In genomic region chr9:734831-735511, GRCh38 we compare ENCODE assay signal across 14 cellular contexts.
DNase-seq lines count a peak whose midpoint lies in the region; ATAC-seq, FAIRE-seq and TF ChIP-seq lines count a peak whose summit lies in the region.
"Had no signal": no experiment of that assay in that cellular context is flagged by ENCODE, and none has a peak within 500 bp of the region (broad histone marks: within the 10 kb centered on the region; RNA-seq: fewer than 3 reads in every experiment).

No MANE protein-coding gene starts in this region.

- no peaks in the 10 kb centered on the region for H3K9me3 ChIP-seq in liver (ENCODE audit: control insufficient read depth in 4 of 4, low read length in 3 of 4)
- H3K9me3 ChIP-seq in naive thymus-derived CD4-positive, alpha-beta T cell (ENCODE audit: control insufficient read depth in 2 of 3, low read length in 3 of 3), result no peaks in the 10 kb centered on the region

- intact Hi-C loops in naive thymus-derived CD4-positive, alpha-beta T cell (cut with micrococcal nuclease), result no loop called here

- peaks cover 4 to 22% (median 14%) of the 10 kb centered on the region in 5 donors for H3K36me3 Mint-ChIP-seq in naive thymus-derived CD4-positive, alpha-beta T cell

- no peaks in the 10 kb centered on the region for H3K4me1 ChIP-seq in liver (ENCODE audit: control insufficient read depth in 4 of 4, insufficient read depth in 4 of 4, low read length in 3 of 4)
- H3K4me1 ChIP-seq in naive thymus-derived CD4-positive, alpha-beta T cell (ENCODE audit: control insufficient read depth in 2 of 2, insufficient read depth in 2 of 2, low read length in 2 of 2), result no peaks in the 10 kb centered on the region

- ATAC-seq in GM19463 (IDR thresholded peaks at IDR 0.05; ENCODE audit: unreplicated experiment), result no peak
- ATAC-seq in GM18867 (IDR thresholded peaks at IDR 0.05; ENCODE audit: unreplicated experiment), result no peak
- ATAC-seq in naive thymus-derived CD4-positive, alpha-beta T cell, result no peak
- ATAC-seq: activated naive CD8-positive, alpha-beta T cell treated with anti-CD3 and anti-CD28 coated beads, Interleukin-2, amount 50 U/mL, for 24 hours; left lobe of liver had no signal

- H3K27ac Mint-ChIP-seq in naive thymus-derived CD4-positive, alpha-beta T cell, result no peak overlapping the region
- H3K27ac Mint-ChIP-seq: activated B cell treated with CpG ODN at 0.5 μM for 24 hours; activated naive CD8-positive, alpha-beta T cell treated with anti-CD3 and anti-CD28 coated beads, Interleukin-2, amount 50 U/mL, for 24 hours had no signal

- H3K27ac ChIP-seq in liver (ENCODE audit: low read depth in 1 of 2, low read length in 2 of 2) (peak overlapping the region in 1 of 2 donors; percentile 36), substantia nigra (ENCODE audit: low read depth, low read length, poor library complexity, severe bottlenecking) (peak overlapping the region; percentile 71)
- H3K27ac ChIP-seq in naive thymus-derived CD4-positive, alpha-beta T cell (ENCODE audit: low read depth, low read length), result no peak overlapping the region
- H3K27ac ChIP-seq: HL-60 had no signal

- H3K4me1 Mint-ChIP-seq in naive thymus-derived CD4-positive, alpha-beta T cell, result peaks cover 0 to 1% (median 0%) of the 10 kb centered on the region in 7 donors
- H3K4me1 Mint-ChIP-seq: activated B cell treated with CpG ODN at 0.5 μM for 24 hours; activated naive CD8-positive, alpha-beta T cell treated with anti-CD3 and anti-CD28 coated beads, Interleukin-2, amount 50 U/mL, for 24 hours had no signal

- no peak overlapping the region for H3K4me3 ChIP-seq in liver (ENCODE audit: low read depth in 1 of 3, low read length in 3 of 3)
- H3K4me3 ChIP-seq in naive thymus-derived CD4-positive, alpha-beta T cell (ENCODE audit: low read length), result no peak overlapping the region

- TF ChIP-seq RAD21 in liver (IDR thresholded peaks at IDR 0.05), result no peak

- H3K36me3 ChIP-seq in liver (ENCODE audit: control insufficient read depth in 4 of 4, insufficient read depth in 3 of 4, low read depth in 1 of 4, low read length in 3 of 4), result peaks cover 13 to 83% (median 78%) of the 10 kb centered on the region in 4 donors
- peaks cover 0 to 35% (median 0%) of the 10 kb centered on the region in 3 experiments for H3K36me3 ChIP-seq in naive thymus-derived CD4-positive, alpha-beta T cell (ENCODE audit: control insufficient read depth in 2 of 3, insufficient read depth in 3 of 3, low read length in 3 of 3)

- no peak overlapping the region for H3K4me3 Mint-ChIP-seq in naive thymus-derived CD4-positive, alpha-beta T cell
- H3K4me3 Mint-ChIP-seq: activated B cell treated with CpG ODN at 0.5 μM for 24 hours; activated naive CD8-positive, alpha-beta T cell treated with anti-CD3 and anti-CD28 coated beads, Interleukin-2, amount 50 U/mL, for 24 hours had no signal

- POLR2A ChIA-PET in naive thymus-derived CD4-positive, alpha-beta T cell (lab: Charles Lee), result interaction anchor here (0.7 kb wide), 1 partner anchor 16 kb away, joined by 6 read pairs; no protein-coding TSS in a partner anchor

- no peak overlapping the region for H3K9ac ChIP-seq in liver (ENCODE audit: low read depth in 1 of 2, low read length in 2 of 2)

- no peaks in the 10 kb centered on the region for H3K27me3 ChIP-seq in liver (ENCODE audit: control insufficient read depth in 4 of 4, insufficient read depth in 4 of 4, low read length in 3 of 4)
- H3K27me3 ChIP-seq in naive thymus-derived CD4-positive, alpha-beta T cell (ENCODE audit: control insufficient read depth in 2 of 2, insufficient read depth in 2 of 2, low read length in 2 of 2), result no peaks in the 10 kb centered on the region

- H3K9me3 Mint-ChIP-seq in naive thymus-derived CD4-positive, alpha-beta T cell, result no peaks in the 10 kb centered on the region
- H3K9me3 Mint-ChIP-seq: activated B cell treated with CpG ODN at 0.5 μM for 24 hours; activated naive CD8-positive, alpha-beta T cell treated with anti-CD3 and anti-CD28 coated beads, Interleukin-2, amount 50 U/mL, for 24 hours had no signal

- no peak for TF ChIP-seq CTCF in liver (IDR thresholded peaks at IDR 0.05; ENCODE audit: low read depth, low read length, missing input control)

- no peak for FAIRE-seq in HTR-8/SVneo (lab: Jason Lieb, UNC)

- DNase-seq in HTR-8/SVneo (ENCODE audit: insufficient read length, low spot score), result peak; percentile 7
- DNase-seq in dermis blood vessel endothelial cell, result peak; percentile 94
- peak in 38 of 49 donors; percentile 17 to 84 (median 46) for DNase-seq in substantia nigra (lab: John Stamatoyannopoulos, UW)
- DNase-seq in T-helper 1 cell, result no peak
- DNase-seq in naive thymus-derived CD4-positive, alpha-beta T cell, result no peak
- DNase-seq: activated B cell treated with CpG ODN at 0.5 μM for 24 hours; activated naive CD8-positive, alpha-beta T cell treated with anti-CD3 and anti-CD28 coated beads, Interleukin-2, amount 50 U/mL, for 24 hours; GDM1; NCI-H524 had no signal

- CTCF ChIA-PET in naive thymus-derived CD4-positive, alpha-beta T cell (lab: Charles Lee), result interaction anchor here (0.6 kb wide), 1 partner anchor 9 kb away, joined by 6 read pairs; no protein-coding TSS in a partner anchor

- WGBS in liver, result 70% methylated on average over 9 of the region's 9 CpGs

- H3K27me3 Mint-ChIP-seq in naive thymus-derived CD4-positive, alpha-beta T cell, result no peaks in the 10 kb centered on the region
- H3K27me3 Mint-ChIP-seq: activated B cell treated with CpG ODN at 0.5 μM for 24 hours; activated naive CD8-positive, alpha-beta T cell treated with anti-CD3 and anti-CD28 coated beads, Interleukin-2, amount 50 U/mL, for 24 hours had no signal

TF ChIP-seq in liver, 16 proteins besides CTCF, POLR2A, EP300 and RAD21:
- peak; percentile 37 for TF ChIP-seq NR2F2 (IDR thresholded peaks at IDR 0.05)
- no peak for TF ChIP-seq HNF4A (conservative IDR thresholded peaks at IDR 0.05)

Comparison
In these comparisons a context has a peak if more than half of its experiments do, and no peak if none do; other contexts are left out.
1. DNase-seq: peak in HTR-8/SVneo (single experiment), dermis blood vessel endothelial cell (single experiment) and substantia nigra (38 of 49); none in T-helper 1 cell (0 of 5) and naive thymus-derived CD4-positive, alpha-beta T cell (0 of 9).